14 cellular contexts compared by ENCODE assay signal in genomic region chr3:49161808-49162530, GRCh38. TPM values are rescaled to one million over a fixed set of nuclear protein-coding genes. Genes with fewer than 3 reads are reported as not detected.
DNase-seq lines count a peak whose midpoint lies in the region; TF ChIP-seq lines count a peak whose summit lies in the region.
"Had no signal": no experiment of that assay in that cellular context is flagged by ENCODE, and none has a peak within 500 bp of the region (broad histone marks: within the 10 kb centered on the region; RNA-seq: fewer than 3 reads in every experiment).

No MANE protein-coding gene starts in this region.

- peak in 1 of 2 experiments; percentile 85 for DNase-seq in HL-60 (ENCODE audit: low read depth in 1 of 2, low spot score in 1 of 2)
- DNase-seq in NB4 (ENCODE audit: low read depth) = peak; percentile 76
- peak; percentile 31 for DNase-seq in globus pallidus (ENCODE audit: low spot score)
- no peak for DNase-seq in germinal center (ENCODE audit: low spot score)
- DNase-seq in Peyer's patch = no peak
- DNase-seq: activated naive CD4-positive, alpha-beta T cell treated with anti-CD3 and anti-CD28 coated beads for 36 hours; CD4-positive, alpha-beta memory T cell; mesendoderm; NCI-H1092 treated with DMSO at 0.1 percent for 48 hours; NCI-H2227 treated with DMSO at 0.1 percent for 48 hours; PC-3; T-cell; testis had no signal

- TF ChIP-seq POLR2A in NB4 (IDR thresholded peaks at IDR 0.05; ENCODE audit: extremely low read depth, insufficient read length) = no peak
- TF ChIP-seq POLR2A in Peyer's patch (IDR thresholded peaks at IDR 0.05) = no peak

- no peaks in the 10 kb centered on the region for H3K9me3 ChIP-seq in Peyer's patch
- H3K9me3 ChIP-seq: testis had no signal

- H3K27me3 ChIP-seq in HL-60 (ENCODE audit: insufficient read depth, poor library complexity, severe bottlenecking) = no peaks in the 10 kb centered on the region
- no peaks in the 10 kb centered on the region for H3K27me3 ChIP-seq in Peyer's patch
- H3K27me3 ChIP-seq: testis had no signal

- TF ChIP-seq CTCF in HL-60 (IDR thresholded peaks at IDR 0.05; ENCODE audit: insufficient read depth, low read length) (no peak), NB4 (IDR thresholded peaks at IDR 0.05; ENCODE audit: low read depth, low read length) (no peak), Peyer's patch (IDR thresholded peaks at IDR 0.05) (no peak)

- peaks cover 0 to 19% (median 0%) of the 10 kb centered on the region in 3 donors for H3K36me3 ChIP-seq in Peyer's patch

- peak overlapping the region; percentile 52 for H3K27ac ChIP-seq in HL-60 (replicated peaks)
- H3K27ac ChIP-seq in Peyer's patch = no peak overlapping the region
- H3K27ac ChIP-seq: testis had no signal

- H3K4me1 ChIP-seq in Peyer's patch = peaks cover 0 to 21% (median 0%) of the 10 kb centered on the region in 4 donors

- no peak overlapping the region for H3K4me3 ChIP-seq in HL-60 (replicated peaks; ENCODE audit: insufficient read depth, low read length)
- no peak overlapping the region for H3K4me3 ChIP-seq in NB4 (ENCODE audit: low read depth, low read length)
- no peak overlapping the region for H3K4me3 ChIP-seq in Peyer's patch
- H3K4me3 ChIP-seq: skin epidermis, testis had no signal

RNA-seq across cellular contexts. Expression of gene CCDC71, which starts 4.2 kb away (rescaled TPM):
- total RNA-seq in Peyer's patch = 10 to 100 TPM; 12.4 to 39.3 (median 37.5) TPM

RNA-seq across cellular contexts. Expression of gene KLHDC8B, which starts 9.4 kb away (rescaled TPM):
- total RNA-seq in Peyer's patch = 10 to 100 TPM in 1 of 4 donors, 1 to 10 TPM in 3; 3.9 to 13.7 (median 9.5) TPM

RNA-seq across cellular contexts. Expression of gene LAMB2, which starts 29.1 kb away (rescaled TPM):
- total RNA-seq in Peyer's patch = 100 to 1,000 TPM; 293 to 476 (median 348) TPM
- total RNA-seq: activated naive CD4-positive, alpha-beta T cell treated with anti-CD3 and anti-CD28 coated beads for 36 hours had no signal

RNA-seq across cellular contexts. Expression of gene USP19, which starts 41.3 kb away (rescaled TPM):
- total RNA-seq in Peyer's patch = 10 to 100 TPM; 42.9 to 96.0 (median 61.8) TPM

RNA-seq across cellular contexts. Expression of gene QARS1, which starts 57.4 kb away (rescaled TPM):
- total RNA-seq in Peyer's patch = 100 to 1,000 TPM; 295 to 361 (median 342) TPM

Comparison
In these comparisons a context has a peak if more than half of its experiments do, and no peak if none do; other contexts are left out.
1. DNase-seq: peak in NB4 (single experiment) and globus pallidus (single experiment); none in germinal center (single experiment) and Peyer's patch (0 of 3).